5 cellular contexts compared by ENCODE assay signal in genomic region chr14:50462111-50462510, GRCh38.
"Had no signal": no experiment of that assay in that cellular context is flagged by ENCODE, and none has a peak within 500 bp of the region (broad histone marks: within the 10 kb centered on the region; RNA-seq: fewer than 3 reads in every experiment).

No MANE protein-coding gene starts in this region.

- H3K9me3 Mint-ChIP-seq: GM23338, H9 had no signal

- DNase-seq: H9, HCEC 1CT, IMR-90, KG1 had no signal

- H3K27ac Mint-ChIP-seq: GM23338, H9 had no signal

- H3K4me3 ChIP-seq: GM23338 had no signal

- H3K4me3 Mint-ChIP-seq: GM23338, H9 had no signal

- H3K4me1 Mint-ChIP-seq: GM23338, H9 had no signal

- ATAC-seq: GM23338 had no signal
